Comparison of ENCODE assay signal across 16 cellular contexts in the genomic region with DNA sequence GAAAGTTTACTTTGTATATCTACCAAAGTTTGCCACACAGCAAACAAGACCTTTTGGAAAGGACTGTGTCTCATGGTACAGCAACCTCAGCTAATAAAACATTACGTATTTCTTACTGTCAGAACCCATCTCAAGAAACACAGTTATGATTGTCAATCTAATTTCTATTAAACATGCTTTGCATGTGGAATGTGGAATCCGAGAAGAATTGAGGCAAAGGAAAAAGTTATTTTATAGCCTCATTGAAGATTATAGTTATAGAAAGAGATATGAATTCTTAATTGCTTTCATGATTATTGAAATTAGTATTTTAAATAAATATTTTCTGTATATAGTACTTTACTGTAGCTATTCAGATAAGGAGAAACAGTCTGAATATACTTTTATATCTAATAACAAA. TPM values are rescaled to one million over a fixed set of nuclear protein-coding genes. Genes with fewer than 3 reads are reported as not detected.
DNase-seq lines count a peak whose midpoint lies in the region; ATAC-seq and TF ChIP-seq lines count a peak whose summit lies in the region.
"Had no signal": no experiment of that assay in that cellular context is flagged by ENCODE, and none has a peak within 500 bp of the region (broad histone marks: within the 10 kb centered on the region; RNA-seq: fewer than 3 reads in every experiment).

No MANE protein-coding gene starts in this region.

- WGBS in HUES64 = 75% methylated on average over 1 of the region's 2 CpGs

- no peak overlapping the region for H3K9ac ChIP-seq in HUES64 (ENCODE audit: low read depth, low read length)
- H3K9ac ChIP-seq: BLaER1 treated with 17β-estradiol and CSF1 and Interleukin-3, amounts not matched to agents 10 nM and 100 nM; parathyroid adenoma had no signal

- TF ChIP-seq CTCF in dorsolateral prefrontal cortex (IDR thresholded peaks at IDR 0.05 in 54 of 56, conservative IDR thresholded peaks at IDR 0.05 in 2 of 56; ENCODE audit: low read depth in 1 of 56, partially characterized antibody in 56 of 56) (no peak), mesothelial cell of epicardium (IDR thresholded peaks at IDR 0.05; ENCODE audit: unreplicated experiment) (no peak), lower lobe of right lung (IDR thresholded peaks at IDR 0.05) (no peak)

- H3K36me3 ChIP-seq in HUES64 (ENCODE audit: insufficient read depth, low read length) = peaks cover 10% of the 10 kb centered on the region; the same call in 1 of the 2 replicates
- no peaks in the 10 kb centered on the region for H3K36me3 ChIP-seq in lower lobe of right lung
- H3K36me3 ChIP-seq: BLaER1 treated with 17β-estradiol and CSF1 and Interleukin-3, amounts not matched to agents 10 nM and 100 nM had no signal

- peaks cover 24% of the 10 kb centered on the region for H3K4me1 ChIP-seq in HUES64 (ENCODE audit: insufficient read depth, low read length)
- peaks cover 11% of the 10 kb centered on the region for H3K4me1 ChIP-seq in lower lobe of right lung
- H3K4me1 ChIP-seq: parathyroid adenoma had no signal

- H3K27ac ChIP-seq in HUES64 (ENCODE audit: low read depth, low read length) (no peak overlapping the region), dorsolateral prefrontal cortex (no peak overlapping the region), lower lobe of right lung (no peak overlapping the region)
- H3K27ac ChIP-seq: BLaER1 treated with 17β-estradiol and CSF1 and Interleukin-3, amounts not matched to agents 10 nM and 100 nM; body of pancreas; parathyroid adenoma had no signal

- H3K27ac Mint-ChIP-seq in mesothelial cell of epicardium = no peak overlapping the region
- H3K27ac Mint-ChIP-seq in activated CD4-positive, alpha-beta T cell treated with anti-CD3 and anti-CD28 coated beads, Interleukin-2, amount 10 ng/mL, durations not matched to agents 24 days and 14 days = no peak overlapping the region

- H3K36me3 Mint-ChIP-seq in mesothelial cell of epicardium = no peaks in the 10 kb centered on the region
- H3K36me3 Mint-ChIP-seq in activated CD4-positive, alpha-beta T cell treated with anti-CD3 and anti-CD28 coated beads, Interleukin-2, amount 10 ng/mL, durations not matched to agents 24 days and 14 days (ENCODE audit: low read depth) = peaks cover 2% of the 10 kb centered on the region

- H3K27me3 ChIP-seq in HUES64 (ENCODE audit: insufficient read depth, low read length) = peaks cover 39% of the 10 kb centered on the region
- H3K27me3 ChIP-seq in dorsolateral prefrontal cortex = peaks cover 0 to 16% (median 0%) of the 10 kb centered on the region in 45 donors
- H3K27me3 ChIP-seq in lower lobe of right lung (ENCODE audit: low read depth) = peaks cover 34% of the 10 kb centered on the region

- no peak for ATAC-seq in lower lobe of right lung
- ATAC-seq: activated CD4-positive, CD25-positive, alpha-beta regulatory T cell treated with anti-CD3 and anti-CD28 coated beads, Interleukin-2, amount 50 U/mL, for 24 hours; body of pancreas had no signal

- peak overlapping the region; percentile 75 for H3K4me3 Mint-ChIP-seq in mesothelial cell of epicardium
- no peak overlapping the region for H3K4me3 Mint-ChIP-seq in activated CD4-positive, alpha-beta T cell treated with anti-CD3 and anti-CD28 coated beads, Interleukin-2, amount 10 ng/mL, durations not matched to agents 24 days and 14 days

- no peaks in the 10 kb centered on the region for H3K9me3 ChIP-seq in HUES64 (ENCODE audit: insufficient read depth, low read depth, low read length)
- H3K9me3 ChIP-seq in lower lobe of right lung = no peaks in the 10 kb centered on the region
- H3K9me3 ChIP-seq: body of pancreas had no signal

- peak overlapping the region; percentile 89 for H3K4me3 ChIP-seq in HUES64 (ENCODE audit: low read length)
- H3K4me3 ChIP-seq in dorsolateral prefrontal cortex = peak overlapping the region in 58 of 59 donors; percentile 7 to 87 (median 73)
- H3K4me3 ChIP-seq in lower lobe of right lung = no peak overlapping the region
- H3K4me3 ChIP-seq: BLaER1 treated with 17β-estradiol and CSF1 and Interleukin-3, amounts not matched to agents 10 nM and 100 nM; body of pancreas had no signal

- peaks cover 52% of the 10 kb centered on the region for H3K4me1 Mint-ChIP-seq in mesothelial cell of epicardium
- H3K4me1 Mint-ChIP-seq in activated CD4-positive, alpha-beta T cell treated with anti-CD3 and anti-CD28 coated beads, Interleukin-2, amount 10 ng/mL, durations not matched to agents 24 days and 14 days = peaks cover 2% of the 10 kb centered on the region

- DNase-seq in dorsolateral prefrontal cortex (no peak), mesothelial cell of epicardium (ENCODE audit: low spot score in 2 of 2, unreplicated experiment in 2 of 2) (no peak), superior temporal gyrus (ENCODE audit: extremely low spot score) (peak; percentile 30), NCI-H226 (no peak), lower lobe of right lung (no peak), NCI-H1417 treated with DMSO at 0.1 percent for 48 hours (lab: John Stamatoyannopoulos, UW) (no peak)
- no peak for DNase-seq in activated CD4-positive, alpha-beta T cell treated with anti-CD3 and anti-CD28 coated beads, Interleukin-2, amount 10 ng/mL, durations not matched to agents 24 days and 14 days
- DNase-seq: body of pancreas; effector CD8-positive, alpha-beta T cell; midbrain; SHP77 treated with DMSO at 0.1 percent for 48 hours had no signal

- intact Hi-C loops in dorsolateral prefrontal cortex (cut with DNase I) = no loop called here
- intact Hi-C loops in activated CD4-positive, alpha-beta T cell treated with anti-CD3 and anti-CD28 coated beads, Interleukin-2, amount 10 ng/mL, durations not matched to agents 24 days and 14 days (cut with micrococcal nuclease) = no loop called here
- intact Hi-C loops in lower lobe of right lung (cut with DNase I) = no loop called here

- no peaks in the 10 kb centered on the region for H3K27me3 Mint-ChIP-seq in mesothelial cell of epicardium (ENCODE audit: low read depth)
- H3K27me3 Mint-ChIP-seq in activated CD4-positive, alpha-beta T cell treated with anti-CD3 and anti-CD28 coated beads, Interleukin-2, amount 10 ng/mL, durations not matched to agents 24 days and 14 days = peaks cover 20% of the 10 kb centered on the region

- no peaks in the 10 kb centered on the region for H3K9me3 Mint-ChIP-seq in mesothelial cell of epicardium
- H3K9me3 Mint-ChIP-seq in activated CD4-positive, alpha-beta T cell treated with anti-CD3 and anti-CD28 coated beads, Interleukin-2, amount 10 ng/mL, durations not matched to agents 24 days and 14 days = no peaks in the 10 kb centered on the region

RNA-seq across cellular contexts. Expression of gene PCDH7, which starts 5.4 kb away (rescaled TPM):
- 8.5 TPM for polyA plus RNA-seq in HUES64 (2013, experiment 1 of 2)
- 10.3 TPM for polyA plus RNA-seq in HUES64 (2013, experiment 2 of 2)
- total RNA-seq in dorsolateral prefrontal cortex = 100 to 1,000 TPM in 86 of 120 experiments, 10 to 100 TPM in 34; 44.9 to 164 (median 112) TPM
- 74.3 to 78.8 TPM (median 76.7 TPM) in 3 replicates for total RNA-seq in mesothelial cell of epicardium
- total RNA-seq in activated CD4-positive, alpha-beta T cell treated with anti-CD3 and anti-CD28 coated beads, Interleukin-2, amount 10 ng/mL, durations not matched to agents 24 days and 14 days = not detected in 2 replicates
- total RNA-seq in lower lobe of right lung = 4.7 TPM
- total RNA-seq: T-helper 2 cell treated with Interferon-gamma antibody and Interleukin-4, amounts not matched to agents 100 ng/mL and 5 ng/mL, for 36 hours had no signal
